In the genomic region with DNA sequence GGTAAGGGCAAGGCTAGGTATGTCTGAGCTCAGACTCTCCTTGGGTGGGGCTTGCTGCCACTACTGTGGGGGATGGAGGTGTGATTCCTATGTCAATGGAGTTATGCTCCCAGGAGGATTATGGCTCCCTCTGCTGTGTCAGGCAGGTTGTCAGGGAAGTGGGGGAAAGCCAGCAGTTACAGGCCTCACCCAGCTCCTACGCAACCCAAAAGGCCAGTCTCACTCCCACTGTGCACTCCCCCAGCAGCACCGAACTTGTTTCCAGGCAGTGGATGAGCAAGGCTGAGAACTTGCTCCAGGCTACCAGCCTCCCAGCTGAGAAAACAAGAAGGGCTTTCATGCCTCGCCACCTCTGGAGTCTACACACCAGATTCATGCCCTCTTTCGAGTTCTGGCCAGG, we compare ENCODE assay signal across 13 cellular contexts. TPM values are rescaled to one million over a fixed set of nuclear protein-coding genes. Genes with fewer than 3 reads are reported as not detected.
DNase-seq lines count a peak whose midpoint lies in the region; ATAC-seq and TF ChIP-seq lines count a peak whose summit lies in the region.
"Had no signal": no experiment of that assay in that cellular context is flagged by ENCODE, and none has a peak within 500 bp of the region (broad histone marks: within the 10 kb centered on the region; RNA-seq: fewer than 3 reads in every experiment).

No MANE protein-coding gene starts in this region.

- CTCF ChIA-PET in MCF 10A (lab: Yijun Ruan, JAX) = interaction anchor here (0.6 to 3.2 kb wide), 10 partner anchors 18 to 352 kb away, joined by 3 to 16 read pairs (median 3); no protein-coding TSS in a partner anchor

- in situ Hi-C loops in G401 (cut with HindIII; ENCODE audit: low sequenced_read_pairs) = no loop called here

- intact Hi-C loops in MCF 10A (cut with micrococcal nuclease) = loop anchor here (1.0 kb wide), 1 partner anchor 139 kb away; no protein-coding TSS in a partner anchor

- DNase-seq in DMS153 (lab: John Stamatoyannopoulos, UW) (peak; percentile 49), HT-29 (ENCODE audit: low spot score) (peak; percentile 75), MCF 10A (ENCODE audit: unreplicated experiment) (peak; percentile 48), left lobe of liver (ENCODE audit: low spot score) (peak; percentile 29), superior temporal gyrus (ENCODE audit: extremely low spot score) (no peak), ecto neural progenitor cell (ENCODE audit: low spot score) (no peak), G401 (ENCODE audit: low spot score) (no peak)
- no peak for DNase-seq in activated effector memory CD4-positive, alpha-beta T cell treated with Interleukin-2 at 50 U/mL for 16 hours
- DNase-seq: activated CD4-positive, CD25-positive, alpha-beta regulatory T cell treated with anti-CD3 and anti-CD28 coated beads, Interleukin-2, amount 50 U/mL, for 72 hours; body of pancreas; DMS79 treated with DMSO at 0.1 percent for 48 hours; tibial artery had no signal

- BruUV-seq in MCF 10A (replicated peaks; lab: Mats Ljungman, UMichigan) = no TSS peak

- POLR2A ChIA-PET in MCF 10A (lab: Yijun Ruan, JAX) = no interaction called here

- no peak for ATAC-seq in left lobe of liver
- ATAC-seq: body of pancreas, sciatic nerve had no signal

- H3K27ac Mint-ChIP-seq in MCF 10A (ENCODE audit: low read depth, unreplicated experiment) = no peak overlapping the region

- H3K4me1 Mint-ChIP-seq in MCF 10A (ENCODE audit: insufficient read depth, unreplicated experiment) = no peaks in the 10 kb centered on the region

- H3K27me3 Mint-ChIP-seq in MCF 10A (ENCODE audit: insufficient read depth, unreplicated experiment) = peaks cover 12% of the 10 kb centered on the region

- no peaks in the 10 kb centered on the region for H3K36me3 Mint-ChIP-seq in MCF 10A (ENCODE audit: insufficient read depth, unreplicated experiment)

- TF ChIP-seq CTCF in MCF 10A (IDR thresholded peaks at IDR 0.05; ENCODE audit: unreplicated experiment) = peak; percentile 25

- H3K9me3 Mint-ChIP-seq in MCF 10A (ENCODE audit: unreplicated experiment) = peaks cover 8% of the 10 kb centered on the region

- no peak overlapping the region for H3K4me3 Mint-ChIP-seq in MCF 10A (ENCODE audit: unreplicated experiment)

RNA-seq across cellular contexts. Expression of gene C11orf91, which starts 18.2 kb away (rescaled TPM):
- 0.31 TPM in 1 of 2 replicates, not detected in the other for total RNA-seq in HT-29 (2014; rRNA removed; shearing (Covaris generic))
- total RNA-seq in MCF 10A (2022) (2.8 and 2.9 TPM in 2 replicates), left lobe of liver (not detected)
- not detected in 2 replicates for total RNA-seq in G401 (2014; rRNA removed; shearing (Covaris generic))
- total RNA-seq: body of pancreas, sciatic nerve had no signal

RNA-seq across cellular contexts. Expression of gene CD59, which starts 53.8 kb away (rescaled TPM):
- 90.3 and 115 TPM in 2 replicates for total RNA-seq in HT-29 (2014; rRNA removed; shearing (Covaris generic))
- total RNA-seq in MCF 10A (2022) (597 and 618 TPM in 2 replicates), left lobe of liver (149 TPM)
- 50.9 and 76.4 TPM in 2 replicates for total RNA-seq in G401 (2014; rRNA removed; shearing (Covaris generic))

Comparison
In these comparisons a context has a peak if more than half of its experiments do, and no peak if none do; other contexts are left out.
1. DNase-seq: peak in DMS153 (single experiment), HT-29 (single experiment), MCF 10A (single experiment) and left lobe of liver (single experiment); none in superior temporal gyrus (single experiment), ecto neural progenitor cell (single experiment), activated effector memory CD4-positive, alpha-beta T cell treated with Interleukin-2 at 50 U/mL for 16 hours (single experiment) and G401 (single experiment).